17 cellular contexts compared by ENCODE assay signal in the genomic region with DNA sequence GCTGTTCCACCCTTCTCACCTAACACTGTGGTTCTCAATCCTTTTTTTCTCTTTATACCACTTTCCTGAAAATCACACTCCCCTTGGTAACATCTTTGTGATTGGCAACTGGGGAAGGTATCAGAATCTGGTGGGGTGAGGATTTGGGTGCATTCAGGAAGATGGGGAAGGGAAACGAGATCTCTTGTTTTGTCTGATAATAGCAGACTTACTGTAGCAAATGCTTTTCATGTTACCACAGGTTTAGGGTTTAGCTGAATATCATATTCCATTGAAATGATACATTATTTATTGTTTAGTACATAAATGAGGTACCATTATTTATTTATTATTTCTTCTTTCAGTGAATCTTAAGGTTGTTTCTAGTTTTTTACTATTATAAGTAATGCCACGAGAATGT.
A peak's percentile ranks its signal among the peaks of the same experiment; 100 is the strongest.
DNase-seq lines count a peak whose midpoint lies in the region; ATAC-seq, FAIRE-seq and TF ChIP-seq lines count a peak whose summit lies in the region.
"Had no signal": no experiment of that assay in that cellular context is flagged by ENCODE, and none has a peak within 500 bp of the region (broad histone marks: within the 10 kb centered on the region; RNA-seq: fewer than 3 reads in every experiment).

No MANE protein-coding gene starts in this region.

- peaks cover 76% of the 10 kb centered on the region for H3K4me1 Mint-ChIP-seq in activated CD4-positive, alpha-beta memory T cell treated with anti-CD3 and anti-CD28 coated beads for 36 hours (ENCODE audit: low read depth)

- H3K9ac ChIP-seq in fibroblast of lung (ENCODE audit: insufficient read depth, low read length), result no peak overlapping the region

- no peaks in the 10 kb centered on the region for H4K20me1 ChIP-seq in fibroblast of lung (ENCODE audit: control insufficient read depth, extremely low read depth, insufficient read depth, low read length)

- H3K4me1 ChIP-seq in A549 (peaks cover 51% of the 10 kb centered on the region), fibroblast of lung (ENCODE audit: control insufficient read depth, extremely low read depth, insufficient read depth, low read length) (peaks cover 13% of the 10 kb centered on the region)
- H3K4me1 ChIP-seq: prostate gland had no signal

- H3K9me3 ChIP-seq in A549, result no peaks in the 10 kb centered on the region
- no peaks in the 10 kb centered on the region for H3K9me3 ChIP-seq in fibroblast of lung (ENCODE audit: control insufficient read depth, insufficient read depth, low read depth, low read length)
- H3K9me3 ChIP-seq: prostate gland had no signal

- no peak for FAIRE-seq in A549 (lab: Jason Lieb, UNC)

- DNase-seq in A549 (ENCODE audit: low read depth in 1 of 2, low spot score in 1 of 2) (no peak), ELR (ENCODE audit: low read depth) (peak; percentile 14), fibroblast of lung (ENCODE audit: low read depth in 2 of 2) (no peak), NCI-H2227 (lab: John Stamatoyannopoulos, UW; ENCODE audit: unreplicated experiment) (no peak), NOMO-1 treated with dmso at 0.1 percent for 144 hours (lab: John Stamatoyannopoulos, UW; ENCODE audit: unreplicated experiment) (no peak), HT-29 (ENCODE audit: low spot score) (no peak)
- no peak for DNase-seq in activated CD4-positive, alpha-beta memory T cell treated with anti-CD3 and anti-CD28 coated beads for 36 hours
- DNase-seq: activated CD4-positive, alpha-beta T cell treated with anti-CD3 and anti-CD28 coated beads for 48 hours; activated effector memory CD4-positive, alpha-beta T cell treated with anti-CD3 and anti-CD28 coated beads, Interleukin-2, amount 50 U/mL, for 16 hours; DMS53; effector memory CD8-positive, alpha-beta T cell; foreskin melanocyte; naive thymus-derived CD4-positive, alpha-beta T cell; NCI-H1092; NCI-H2171; NCI-H82 had no signal

- no peak for TF ChIP-seq RAD21 in A549 (conservative IDR thresholded peaks at IDR 0.05 in 1 of 2, IDR thresholded peaks at IDR 0.05 in 1 of 2)

- peak overlapping the region; percentile 80 for H3K27ac Mint-ChIP-seq in activated CD4-positive, alpha-beta memory T cell treated with anti-CD3 and anti-CD28 coated beads for 36 hours

- H3K27ac ChIP-seq in A549, result peak overlapping the region; percentile 85 to 87
- H3K27ac ChIP-seq in fibroblast of lung (ENCODE audit: insufficient read depth, low read length), result peak overlapping the region; percentile 54
- H3K27ac ChIP-seq: prostate gland had no signal

- no peak for ATAC-seq in A549
- ATAC-seq: effector memory CD8-positive, alpha-beta T cell; naive thymus-derived CD4-positive, alpha-beta T cell had no signal

- WGBS in A549 (ENCODE audit: missing lambda C conversion rate), result 67% methylated on average over 2 of the region's 2 CpGs

- TF ChIP-seq EP300 in A549 (IDR thresholded peaks at IDR 0.05), result no peak

- no peak overlapping the region for H3K4me3 Mint-ChIP-seq in activated CD4-positive, alpha-beta memory T cell treated with anti-CD3 and anti-CD28 coated beads for 36 hours
- H3K4me3 Mint-ChIP-seq: effector memory CD8-positive, alpha-beta T cell had no signal

- TF ChIP-seq POLR2A in A549 (IDR thresholded peaks at IDR 0.05; ENCODE audit: low read length), result no peak

- intact Hi-C loops in activated CD4-positive, alpha-beta memory T cell treated with anti-CD3 and anti-CD28 coated beads for 36 hours (cut with micrococcal nuclease), result loop anchor here (1.0 to 10.0 kb wide), 2 partner anchors 9 to 1186 kb away; no protein-coding TSS in a partner anchor

- POLR2A ChIA-PET in A549 (lab: Yijun Ruan, JAX), result no interaction called here
- POLR2A ChIA-PET in activated CD4-positive, alpha-beta memory T cell treated with anti-CD3 and anti-CD28 coated beads for 36 hours (lab: Charles Lee), result no interaction called here

- CTCF ChIA-PET in A549 (lab: Yijun Ruan, JAX), result no interaction called here
- CTCF ChIA-PET in activated CD4-positive, alpha-beta memory T cell treated with anti-CD3 and anti-CD28 coated beads for 36 hours (lab: Charles Lee), result interaction anchor here (0.7 kb wide), 1 partner anchor 9 kb away, joined by 3 read pairs; no protein-coding TSS in a partner anchor

- H3K27me3 Mint-ChIP-seq in activated CD4-positive, alpha-beta memory T cell treated with anti-CD3 and anti-CD28 coated beads for 36 hours, result no peaks in the 10 kb centered on the region
- H3K27me3 Mint-ChIP-seq: effector memory CD8-positive, alpha-beta T cell; naive thymus-derived CD4-positive, alpha-beta T cell had no signal

- H3K36me3 ChIP-seq in fibroblast of lung (ENCODE audit: control insufficient read depth, insufficient read depth, low read length), result no peaks in the 10 kb centered on the region
- H3K36me3 ChIP-seq: prostate gland had no signal

- TF ChIP-seq CTCF in A549 (IDR thresholded peaks at IDR 0.05) (no peak), fibroblast of lung (conservative IDR thresholded peaks at IDR 0.05 in 1 of 2, IDR thresholded peaks at IDR 0.05 in 1 of 2; ENCODE audit: low read depth in 1 of 2, low read length in 2 of 2) (no peak)

- H3K36me3 Mint-ChIP-seq in activated CD4-positive, alpha-beta memory T cell treated with anti-CD3 and anti-CD28 coated beads for 36 hours, result peaks cover 59% of the 10 kb centered on the region

- H3K79me2 ChIP-seq in fibroblast of lung (ENCODE audit: control insufficient read depth, insufficient read depth, low read length), result no peaks in the 10 kb centered on the region

- H3K4me3 ChIP-seq in A549, result no peak overlapping the region
- H3K4me3 ChIP-seq in fibroblast of lung (replicated peaks in 1 of 4; ENCODE audit: control extremely low read depth in 1 of 4, insufficient read depth in 1 of 4, low read depth in 3 of 4, low read length in 4 of 4), result no peak overlapping the region
- H3K4me3 ChIP-seq: prostate gland had no signal

- no peak overlapping the region for H2AFZ ChIP-seq in fibroblast of lung (ENCODE audit: low read length)

- H3K9me3 Mint-ChIP-seq in activated CD4-positive, alpha-beta memory T cell treated with anti-CD3 and anti-CD28 coated beads for 36 hours, result no peaks in the 10 kb centered on the region
- H3K9me3 Mint-ChIP-seq: effector memory CD8-positive, alpha-beta T cell; naive thymus-derived CD4-positive, alpha-beta T cell had no signal

- peak overlapping the region; percentile 69 for H3K4me2 ChIP-seq in A549
- H3K4me2 ChIP-seq in fibroblast of lung (ENCODE audit: extremely low read depth, insufficient read depth, low read length), result peak overlapping the region; percentile 39

- no peaks in the 10 kb centered on the region for H3K27me3 ChIP-seq in fibroblast of lung (ENCODE audit: control insufficient read depth, insufficient read depth, low read length)

TF ChIP-seq in A549, 52 proteins besides CTCF, POLR2A, EP300 and RAD21:
- TF ChIP-seq NFE2L2 (conservative IDR thresholded peaks at IDR 0.05; ENCODE audit: low read length), result no peak
- TF ChIP-seq SMC3 (IDR thresholded peaks at IDR 0.05), result no peak
- TF ChIP-seq, protein P1, sequence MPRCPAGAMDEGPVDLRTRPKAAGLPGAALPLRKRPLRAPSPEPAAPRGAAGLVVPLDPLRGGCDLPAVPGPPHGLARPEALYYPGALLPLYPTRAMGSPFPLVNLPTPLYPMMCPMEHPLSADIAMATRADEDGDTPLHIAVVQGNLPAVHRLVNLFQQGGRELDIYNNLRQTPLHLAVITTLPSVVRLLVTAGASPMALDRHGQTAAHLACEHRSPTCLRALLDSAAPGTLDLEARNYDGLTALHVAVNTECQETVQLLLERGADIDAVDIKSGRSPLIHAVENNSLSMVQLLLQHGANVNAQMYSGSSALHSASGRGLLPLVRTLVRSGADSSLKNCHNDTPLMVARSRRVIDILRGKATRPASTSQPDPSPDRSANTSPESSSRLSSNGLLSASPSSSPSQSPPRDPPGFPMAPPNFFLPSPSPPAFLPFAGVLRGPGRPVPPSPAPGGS (IDR thresholded peaks at IDR 0.05), result no peak
- TF ChIP-seq FOSB (CRISPR knock-in tag; IDR thresholded peaks at IDR 0.05), result no peak
- TF ChIP-seq, protein P2, sequence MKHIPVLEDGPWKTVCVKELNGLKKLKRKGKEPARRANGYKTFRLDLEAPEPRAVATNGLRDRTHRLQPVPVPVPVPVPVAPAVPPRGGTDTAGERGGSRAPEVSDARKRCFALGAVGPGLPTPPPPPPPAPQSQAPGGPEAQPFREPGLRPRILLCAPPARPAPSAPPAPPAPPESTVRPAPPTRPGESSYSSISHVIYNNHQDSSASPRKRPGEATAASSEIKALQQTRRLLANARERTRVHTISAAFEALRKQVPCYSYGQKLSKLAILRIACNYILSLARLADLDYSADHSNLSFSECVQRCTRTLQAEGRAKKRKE (CRISPR knock-in tag; IDR thresholded peaks at IDR 0.05; ENCODE audit: low read depth), result no peak
- TF ChIP-seq NR3C1 (IDR thresholded peaks at IDR 0.05), result no peak
- TF ChIP-seq JUN (IDR thresholded peaks at IDR 0.05), result no peak
